22 cellular contexts compared by ENCODE assay signal in the genomic region with DNA sequence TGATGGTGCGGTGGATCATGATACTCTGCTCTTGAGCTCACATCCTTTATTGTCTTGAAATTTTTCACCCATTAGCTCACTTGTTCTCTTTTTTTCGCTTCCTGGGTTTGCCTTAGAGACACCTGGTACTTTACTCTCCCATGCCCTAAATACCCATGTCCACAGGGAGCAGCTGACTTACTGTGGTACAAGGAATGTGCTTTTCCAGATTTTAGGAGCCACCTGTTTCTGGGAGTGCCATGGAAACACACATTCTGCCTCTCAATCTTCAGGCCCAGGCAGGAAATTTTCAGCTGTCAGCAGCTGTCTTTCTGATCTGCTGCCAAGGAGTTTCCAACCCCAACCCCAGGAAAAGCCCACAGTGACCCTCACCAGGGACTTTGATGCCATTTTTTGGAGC. TPM values are rescaled to one million over a fixed set of nuclear protein-coding genes. Genes with fewer than 3 reads are reported as not detected.
"Had no signal": no experiment of that assay in that cellular context is flagged by ENCODE, and none has a peak within 500 bp of the region (broad histone marks: within the 10 kb centered on the region; RNA-seq: fewer than 3 reads in every experiment).

No MANE protein-coding gene starts in this region.

- H3K4me3 ChIP-seq: esophagus squamous epithelium, lower lobe of right lung, stomach had no signal

- H3K27ac Mint-ChIP-seq: activated CD8-positive, alpha-beta T cell treated with anti-CD3 and anti-CD28 coated beads for 36 hours; activated naive CD4-positive, alpha-beta T cell treated with anti-CD3 and anti-CD28 coated beads, Interleukin-2, amount 10 ng/mL, durations not matched to agents 7 days and 5 days; activated naive CD8-positive, alpha-beta T cell treated with anti-CD3 and anti-CD28 coated beads, Interleukin-2, amount 50 U/mL, for 24 hours; effector memory CD8-positive, alpha-beta T cell; stimulated activated effector memory CD8-positive, alpha-beta T cell treated with anti-CD3 and anti-CD28 coated beads, Interleukin-12 subunit alpha, Interleukin-12 subunit beta, amount 100 ng/mL, for 72 hours; type B pancreatic cell had no signal

- DNase-seq: activated CD4-positive, alpha-beta T cell treated with anti-CD3 and anti-CD28 coated beads for 48 hours; activated CD4-positive, CD25-positive, alpha-beta regulatory T cell; activated CD8-positive, alpha-beta T cell treated with anti-CD3 and anti-CD28 coated beads for 36 hours; activated effector memory CD4-positive, alpha-beta T cell treated with Interleukin-2 at 50 U/mL for 16 hours; activated naive CD4-positive, alpha-beta T cell treated with anti-CD3 and anti-CD28 coated beads, Interleukin-2, amount 10 ng/mL, durations not matched to agents 7 days and 5 days; activated naive CD8-positive, alpha-beta T cell treated with anti-CD3 and anti-CD28 coated beads, Interleukin-2, amount 50 U/mL, for 24 hours; activated T-cell treated with anti-CD3 and anti-CD28 coated beads, Interleukin-2, amount 50 U/mL, for 4 hours; anterior cingulate cortex; effector memory CD8-positive, alpha-beta T cell; esophagus squamous epithelium; left cardiac atrium; lower lobe of right lung; occipital lobe; stimulated activated CD4-positive, alpha-beta T cell treated with anti-CD3 and anti-CD28 coated beads, Interleukin-4, amount 100 ng/mL, for 24 hours; stomach; T-helper 9 cell had no signal

- H3K9me3 ChIP-seq: esophagus squamous epithelium, lower lobe of right lung, stomach had no signal

- H3K36me3 Mint-ChIP-seq: activated naive CD4-positive, alpha-beta T cell treated with anti-CD3 and anti-CD28 coated beads, Interleukin-2, amount 10 ng/mL, durations not matched to agents 7 days and 5 days; stimulated activated effector memory CD8-positive, alpha-beta T cell treated with anti-CD3 and anti-CD28 coated beads, Interleukin-12 subunit alpha, Interleukin-12 subunit beta, amount 100 ng/mL, for 72 hours; type B pancreatic cell had no signal

- H3K27ac ChIP-seq: esophagus squamous epithelium, lower lobe of right lung, stomach had no signal

- H3K9me3 Mint-ChIP-seq: type B pancreatic cell had no signal

- H3K27me3 ChIP-seq: esophagus squamous epithelium, stomach had no signal

- H3K4me3 Mint-ChIP-seq: activated CD8-positive, alpha-beta T cell treated with anti-CD3 and anti-CD28 coated beads for 36 hours; activated naive CD4-positive, alpha-beta T cell treated with anti-CD3 and anti-CD28 coated beads, Interleukin-2, amount 10 ng/mL, durations not matched to agents 7 days and 5 days; activated naive CD8-positive, alpha-beta T cell treated with anti-CD3 and anti-CD28 coated beads, Interleukin-2, amount 50 U/mL, for 24 hours; activated T-cell treated with anti-CD3 and anti-CD28 coated beads, Interleukin-2, amount 50 U/mL, for 4 hours; brain; effector memory CD8-positive, alpha-beta T cell; stimulated activated effector memory CD8-positive, alpha-beta T cell treated with anti-CD3 and anti-CD28 coated beads, Interleukin-12 subunit alpha, Interleukin-12 subunit beta, amount 100 ng/mL, for 72 hours; type B pancreatic cell had no signal

- H3K4me1 ChIP-seq: esophagus squamous epithelium, lower lobe of right lung, stomach had no signal

- H3K27me3 Mint-ChIP-seq: activated CD8-positive, alpha-beta T cell treated with anti-CD3 and anti-CD28 coated beads for 36 hours; activated naive CD4-positive, alpha-beta T cell treated with anti-CD3 and anti-CD28 coated beads, Interleukin-2, amount 10 ng/mL, durations not matched to agents 7 days and 5 days; activated naive CD8-positive, alpha-beta T cell treated with anti-CD3 and anti-CD28 coated beads, Interleukin-2, amount 50 U/mL, for 24 hours; effector memory CD8-positive, alpha-beta T cell had no signal

- H3K4me1 Mint-ChIP-seq: activated naive CD4-positive, alpha-beta T cell treated with anti-CD3 and anti-CD28 coated beads, Interleukin-2, amount 10 ng/mL, durations not matched to agents 7 days and 5 days; activated naive CD8-positive, alpha-beta T cell treated with anti-CD3 and anti-CD28 coated beads, Interleukin-2, amount 50 U/mL, for 24 hours; stimulated activated effector memory CD8-positive, alpha-beta T cell treated with anti-CD3 and anti-CD28 coated beads, Interleukin-12 subunit alpha, Interleukin-12 subunit beta, amount 100 ng/mL, for 72 hours had no signal

- ATAC-seq: activated CD8-positive, alpha-beta T cell treated with anti-CD3 and anti-CD28 coated beads for 36 hours; activated naive CD8-positive, alpha-beta T cell treated with anti-CD3 and anti-CD28 coated beads, Interleukin-2, amount 50 U/mL, for 24 hours; activated T-cell treated with anti-CD3 and anti-CD28 coated beads, Interleukin-2, amount 50 U/mL, for 4 hours; effector memory CD8-positive, alpha-beta T cell; left cardiac atrium; lower lobe of right lung; stimulated activated effector memory CD8-positive, alpha-beta T cell treated with anti-CD3 and anti-CD28 coated beads, Interleukin-12 subunit alpha, Interleukin-12 subunit beta, amount 100 ng/mL, for 72 hours had no signal

- H3K36me3 ChIP-seq: esophagus squamous epithelium, lower lobe of right lung, stomach had no signal

RNA-seq across cellular contexts. Expression of a gene that starts 18.9 kb away (rescaled TPM):
- total RNA-seq: activated CD8-positive, alpha-beta T cell treated with anti-CD3 and anti-CD28 coated beads for 36 hours; activated T-cell treated with anti-CD3 and anti-CD28 coated beads, Interleukin-2, amount 50 U/mL, for 4 hours; dermis microvascular lymphatic vessel endothelial cell; esophagus squamous epithelium; glomerular endothelial cell; lower lobe of right lung; posterior vena cava had no signal
